26 cellular contexts compared by ENCODE assay signal in the genomic region with DNA sequence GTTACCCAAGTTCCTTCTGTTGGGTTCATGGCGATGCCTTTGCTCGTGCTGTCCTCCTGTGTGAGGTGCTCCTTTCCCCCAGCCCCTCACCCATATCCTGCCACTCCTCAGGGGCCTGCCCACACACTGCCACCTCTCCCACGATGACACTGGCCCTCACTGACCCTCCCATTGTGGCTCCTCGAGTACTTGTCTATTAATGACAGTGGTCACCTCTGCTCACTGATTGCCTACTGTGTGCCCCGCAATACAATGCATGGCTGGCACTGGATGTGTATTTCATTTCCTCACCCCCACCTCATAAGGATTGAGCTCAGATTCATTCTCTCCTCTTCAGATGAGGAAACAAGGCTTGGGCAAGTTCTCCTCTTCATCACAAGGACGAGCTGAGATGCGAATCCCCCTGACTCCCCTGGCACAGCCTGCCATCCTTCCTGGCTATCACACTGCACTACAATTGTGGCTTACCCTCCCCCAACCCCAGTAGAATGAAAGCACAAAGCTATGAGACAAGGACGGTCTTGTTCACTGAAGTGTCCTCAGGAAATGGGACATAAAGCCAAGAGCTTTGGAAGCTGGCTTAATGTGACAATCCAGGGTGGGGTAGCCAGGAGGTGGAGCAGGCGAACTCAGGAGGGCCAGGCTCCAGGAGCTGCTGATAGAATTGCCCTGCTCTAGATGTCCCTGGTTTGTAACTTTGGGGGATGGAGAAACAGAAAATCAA.
DNase-seq lines count a peak whose midpoint lies in the region; ATAC-seq and TF ChIP-seq lines count a peak whose summit lies in the region.
"Had no signal": no experiment of that assay in that cellular context is flagged by ENCODE, and none has a peak within 500 bp of the region (broad histone marks: within the 10 kb centered on the region; RNA-seq: fewer than 3 reads in every experiment).

No MANE protein-coding gene starts in this region.

- H3K27me3 ChIP-seq in sigmoid colon = no peaks in the 10 kb centered on the region
- H3K27me3 ChIP-seq in body of pancreas = no peaks in the 10 kb centered on the region
- H3K27me3 ChIP-seq: BE2C had no signal

- H3K9me3 ChIP-seq in sigmoid colon (no peaks in the 10 kb centered on the region), body of pancreas (peaks cover 0 to under 1% (median 0%) of the 10 kb centered on the region in 3 donors)
- H3K9me3 ChIP-seq: BE2C had no signal

- 79 to 85% methylated on average over 9 of the region's 9 CpGs for WGBS in sigmoid colon, 2 donors
- WGBS in body of pancreas, 2 donors = 67 to 71% methylated on average over 9 of the region's 9 CpGs

- DNase-seq in activated CD8-positive, alpha-beta memory T cell treated with anti-CD3 and anti-CD28 coated beads for 24 hours = peak; percentile 17
- no peak for DNase-seq in activated CD8-positive, alpha-beta memory T cell treated with anti-CD3 and anti-CD28 coated beads, Interleukin-2, amount 50 U/mL, for 48 hours
- DNase-seq in cerebellar cortex (ENCODE audit: low spot score) (peak; percentile 18), mesenteric fat pad (ENCODE audit: low spot score) (peak; percentile 22), sigmoid colon (peak; percentile 21), body of pancreas (no peak), islet precursor cell (no peak)
- DNase-seq: 8988T; ACHN; BE2C; CD8-positive, alpha-beta memory T cell; DMS 273 treated with DMSO at 0.1 percent for 48 hours; DMS79; EL; H9; MM.1S; NCI-H2081; NCI-H2171 treated with DMSO at 0.1 percent for 48 hours; NCI-H345; NCI-H526; SHP77 had no signal

- TF ChIP-seq POLR2A in sigmoid colon (IDR thresholded peaks at IDR 0.05) (no peak), body of pancreas (IDR thresholded peaks at IDR 0.05) (no peak)

- intact Hi-C loops in sigmoid colon (cut with DNase I) = no loop called here
- intact Hi-C loops in body of pancreas (cut with DNase I) = no loop called here

- ATAC-seq in body of pancreas = no peak
- no peak for ATAC-seq in HG02678 (IDR thresholded peaks at IDR 0.05; ENCODE audit: unreplicated experiment)
- ATAC-seq: GM23338, Panc1 had no signal

- H3K36me3 ChIP-seq in sigmoid colon = no peaks in the 10 kb centered on the region
- no peaks in the 10 kb centered on the region for H3K36me3 ChIP-seq in body of pancreas (replicated peaks in 1 of 2; ENCODE audit: insufficient read depth in 1 of 2, low read depth in 2 of 2)
- H3K36me3 ChIP-seq: BE2C had no signal

- TF ChIP-seq EP300 in sigmoid colon (IDR thresholded peaks at IDR 0.05) = no peak

- no peak for TF ChIP-seq CTCF in sigmoid colon (IDR thresholded peaks at IDR 0.05)
- TF ChIP-seq CTCF in body of pancreas (IDR thresholded peaks at IDR 0.05) = no peak

- H3K4me3 ChIP-seq in sigmoid colon = no peak overlapping the region
- no peak overlapping the region for H3K4me3 ChIP-seq in body of pancreas
- H3K4me3 ChIP-seq: GM23338 had no signal

- no peaks in the 10 kb centered on the region for H3K4me1 ChIP-seq in sigmoid colon
- no peaks in the 10 kb centered on the region for H3K4me1 ChIP-seq in body of pancreas
- H3K4me1 ChIP-seq: BE2C had no signal

- H3K27ac ChIP-seq in sigmoid colon (no peak overlapping the region), body of pancreas (no peak overlapping the region)
- H3K27ac ChIP-seq: KMS-11, RWPE1 had no signal

Comparison
In these comparisons a context has a peak if more than half of its experiments do, and no peak if none do; other contexts are left out.
1. DNase-seq: peak in activated CD8-positive, alpha-beta memory T cell treated with anti-CD3 and anti-CD28 coated beads for 24 hours (single experiment), cerebellar cortex (single experiment), mesenteric fat pad (single experiment) and sigmoid colon (single experiment); none in activated CD8-positive, alpha-beta memory T cell treated with anti-CD3 and anti-CD28 coated beads, Interleukin-2, amount 50 U/mL, for 48 hours (single experiment), body of pancreas (0 of 4) and islet precursor cell (single experiment).